ENCODE assay signal across 12 cellular contexts in genomic region chr20:50982372-50982771, GRCh38. TPM values are rescaled to one million over a fixed set of nuclear protein-coding genes. Genes with fewer than 3 reads are reported as not detected.
DNase-seq lines count a peak whose midpoint lies in the region; ATAC-seq and TF ChIP-seq lines count a peak whose summit lies in the region.
"Had no signal": no experiment of that assay in that cellular context is flagged by ENCODE, and none has a peak within 500 bp of the region (broad histone marks: within the 10 kb centered on the region; RNA-seq: fewer than 3 reads in every experiment).

No MANE protein-coding gene starts in this region.

- POLR2A ChIA-PET in HCT116 (lab: Charles Lee): no interaction called here

- H3K9ac ChIP-seq in HCT116 (ENCODE audit: low read length): no peak overlapping the region

- no peaks in the 10 kb centered on the region for H3K9me3 Mint-ChIP-seq in natural killer cell

- no peak for TF ChIP-seq CTCF in HCT116 (IDR thresholded peaks at IDR 0.05 in 2 of 3, conservative IDR thresholded peaks at IDR 0.05 in 1 of 3; ENCODE audit: borderline replicate concordance in 1 of 3, insufficient read depth in 1 of 3, low read depth in 2 of 3, low read length in 2 of 3)
- TF ChIP-seq CTCF in foreskin keratinocyte (conservative IDR thresholded peaks at IDR 0.05): no peak
- no peak for TF ChIP-seq CTCF in body of pancreas (IDR thresholded peaks at IDR 0.05)
- no peak for TF ChIP-seq CTCF in natural killer cell (IDR thresholded peaks at IDR 0.05)

- CTCF ChIA-PET in HCT116 (lab: Charles Lee): interaction anchor here (1.3 to 3.7 kb wide), 13 partner anchors 10 to 642 kb away, joined by 4 to 38 read pairs (median 6); partner anchors contain the start of genes ADNP, DPM1 and MOCS3

- H3K27ac ChIP-seq in HCT116 (ENCODE audit: low read depth, low read length) (no peak overlapping the region), foreskin keratinocyte (peak overlapping the region; percentile 78), body of pancreas (no peak overlapping the region)
- H3K27ac ChIP-seq: uterus had no signal

- WGBS in body of pancreas, 2 donors: 7 to 8% methylated on average over 1 to 4 of the region's 4 CpGs

- peaks cover 0 to 20% of the 10 kb centered on the region in 2 experiments; a peak in 2 of 4 replicates for H3K4me1 ChIP-seq in HCT116 (ENCODE audit: control insufficient read depth in 1 of 2, insufficient read depth in 2 of 2, low read length in 2 of 2)
- peaks cover 21% of the 10 kb centered on the region for H3K4me1 ChIP-seq in foreskin keratinocyte
- H3K4me1 ChIP-seq in body of pancreas: peaks cover under 1% of the 10 kb centered on the region
- H3K4me1 ChIP-seq: uterus had no signal

- no TSS peak for BruUV-seq in HCT116 (replicated peaks; lab: Mats Ljungman, UMichigan)

- H3K27ac Mint-ChIP-seq in natural killer cell: no peak overlapping the region

- no peak for TF ChIP-seq RAD21 in HCT116 (IDR thresholded peaks at IDR 0.05; ENCODE audit: low read depth)

- no peaks in the 10 kb centered on the region for H3K36me3 Mint-ChIP-seq in natural killer cell

- H4K20me1 ChIP-seq in HCT116 (ENCODE audit: insufficient read depth): no peaks in the 10 kb centered on the region

- peaks cover 0 to 6% of the 10 kb centered on the region in 2 donors for H3K4me1 Mint-ChIP-seq in natural killer cell

- DNase-seq in AG08395 (ENCODE audit: low spot score) (peak; percentile 82), HCT116 (ENCODE audit: low read depth, low spot score) (no peak), SK-MEL-5 (ENCODE audit: low read depth, low spot score) (peak; percentile 86), foreskin keratinocyte (peak; percentile 74 to 88), kidney glomerular epithelial cell (lab: John Stamatoyannopoulos, UW) (no peak), body of pancreas (no peak), natural killer cell (no peak)
- DNase-seq in central memory CD4-positive, alpha-beta T cell: no peak
- DNase-seq: stimulated activated CD4-positive, alpha-beta T cell treated with anti-CD3 and anti-CD28 coated beads, Interleukin-12 subunit alpha, Interleukin-12 subunit beta, amount 100 ng/mL, for 4 hours; T-helper 9 cell; uterus had no signal

- H3K4me3 Mint-ChIP-seq in natural killer cell: no peak overlapping the region

- H3K9me2 ChIP-seq in HCT116 (ENCODE audit: insufficient read depth): no peaks in the 10 kb centered on the region

- RAD21 ChIA-PET in HCT116 (lab: Charles Lee; ENCODE audit: low non-redundant PET in 1 of 2, low total read pairs in 2 of 2, uncharacterized antibody in 2 of 2, unreplicated experiment in 2 of 2): no interaction called here

- intact Hi-C loops in HCT116 (cut with micrococcal nuclease) (loop anchor here (10.0 kb wide), 1 partner anchor 612 kb away; no protein-coding TSS in a partner anchor), body of pancreas (cut with DNase I) (no loop called here), natural killer cell (cut with micrococcal nuclease) (loop anchor here (10.0 kb wide), 1 partner anchor 1102 kb away; no protein-coding TSS in a partner anchor)

- H3K36me3 ChIP-seq in HCT116 (ENCODE audit: control insufficient read depth in 1 of 2, insufficient read depth in 2 of 2, low read length in 2 of 2): no peaks in the 10 kb centered on the region
- H3K36me3 ChIP-seq in body of pancreas (replicated peaks in 1 of 2; ENCODE audit: insufficient read depth in 1 of 2, low read depth in 2 of 2): no peaks in the 10 kb centered on the region
- H3K36me3 ChIP-seq: uterus had no signal

- H2AFZ ChIP-seq in HCT116 (ENCODE audit: low read depth, low read length, poor library complexity, severe bottlenecking): no peak overlapping the region

- H3K27me3 Mint-ChIP-seq in natural killer cell (ENCODE audit: low read depth in 2 of 2): peaks cover 30 to 35% of the 10 kb centered on the region in 2 donors

- H3K27me3 ChIP-seq in HCT116 (ENCODE audit: insufficient read depth, low read length) (no peaks in the 10 kb centered on the region), foreskin keratinocyte (no peaks in the 10 kb centered on the region), body of pancreas (no peaks in the 10 kb centered on the region)
- H3K27me3 ChIP-seq: uterus had no signal

- H3K79me2 ChIP-seq in HCT116 (ENCODE audit: insufficient read depth, low read length): no peaks in the 10 kb centered on the region

- TF ChIP-seq POLR2A in HCT116 (IDR thresholded peaks at IDR 0.05; ENCODE audit: borderline replicate concordance, extremely low read depth, insufficient read depth, insufficient read length) (no peak), body of pancreas (IDR thresholded peaks at IDR 0.05) (no peak)

- H3K4me3 ChIP-seq in HCT116 (replicated peaks in 1 of 2; ENCODE audit: low read depth in 1 of 2, low read length in 2 of 2) (no peak overlapping the region), body of pancreas (no peak overlapping the region)
- H3K4me3 ChIP-seq: uterus had no signal

- H3K4me2 ChIP-seq in HCT116 (ENCODE audit: low read length): no peak overlapping the region

- ATAC-seq in HCT116 (peak; percentile 33), foreskin keratinocyte (peak; percentile 75), body of pancreas (no peak), natural killer cell (no peak)

- in situ Hi-C loops in SK-MEL-5 (cut with HindIII; ENCODE audit: low pct_unique_long_range_greater_than_20kb, low sequenced_read_pairs): loop anchor here (25.0 kb wide), 1 partner anchor 330 kb away; no protein-coding TSS in a partner anchor

- H3K9me3 ChIP-seq in HCT116 (ENCODE audit: control insufficient read depth in 1 of 2, insufficient read depth in 1 of 2, low read depth in 1 of 2, low read length in 2 of 2): no peaks in the 10 kb centered on the region
- no peaks in the 10 kb centered on the region for H3K9me3 ChIP-seq in body of pancreas
- H3K9me3 ChIP-seq: Caco-2, uterus had no signal

TF ChIP-seq in HCT116, 20 proteins besides CTCF, POLR2A, EP300 and RAD21 (continues in another document):
- TF ChIP-seq ATF3 (IDR thresholded peaks at IDR 0.05): no peak
- no peak for TF ChIP-seq ZNF274 (IDR thresholded peaks at IDR 0.05; ENCODE audit: low read depth, low read length)

RNA-seq across cellular contexts. Expression of gene MOCS3, which starts 23.8 kb away (rescaled TPM):
- 6.4 TPM for total RNA-seq in HCT116 (2021; ENCODE audit: unreplicated experiment)
- polyA plus RNA-seq in HCT116 (2012): 2.9 and 3.4 TPM in 2 replicates
- 11.7 and 13.9 TPM in 2 replicates for total RNA-seq in SK-MEL-5 (2014; rRNA removed; shearing (Covaris generic))
- 10.4 and 10.9 TPM in 2 replicates for polyA plus RNA-seq in SK-MEL-5 (2015; cell fraction: cytosol; rRNA removed)
- 4.4 and 4.6 TPM in 2 replicates for polyA plus RNA-seq in SK-MEL-5 (2015; cell fraction: nucleus; rRNA removed)
- 6.7 and 6.8 TPM in 2 replicates for total RNA-seq in foreskin keratinocyte
- polyA plus RNA-seq in foreskin keratinocyte: 3.8 and 4.2 TPM in 2 replicates
- total RNA-seq in body of pancreas: 1 to 10 TPM; 2.9 to 3.0 TPM
- 1 to 10 TPM; 2.2 to 2.5 (median 2.3) TPM for total RNA-seq in natural killer cell

RNA-seq across cellular contexts. Expression of gene DPM1, which starts 24.0 kb away (rescaled TPM):
- total RNA-seq in HCT116 (2021; ENCODE audit: unreplicated experiment) (65.5 TPM), foreskin keratinocyte (74.5 and 78.3 TPM in 2 replicates), body of pancreas (10 to 100 TPM; 18.1 to 32.7 TPM), natural killer cell (10 to 100 TPM; 21.2 to 26.1 (median 25.6) TPM)
- polyA plus RNA-seq in HCT116 (2012): 34.6 and 52.8 TPM in 2 replicates
- 109 and 126 TPM in 2 replicates for total RNA-seq in SK-MEL-5 (2014; rRNA removed; shearing (Covaris generic))
- polyA plus RNA-seq in SK-MEL-5 (2015; cell fraction: cytosol; rRNA removed): 73.2 and 76.4 TPM in 2 replicates
- polyA plus RNA-seq in SK-MEL-5 (2015; cell fraction: nucleus; rRNA removed): 62.8 and 78.5 TPM in 2 replicates
- 76.7 and 84.2 TPM in 2 replicates for polyA plus RNA-seq in foreskin keratinocyte

RNA-seq across cellular contexts. Expression of gene KCNG1, which starts 40.5 kb away (rescaled TPM):
- total RNA-seq in HCT116 (2021; ENCODE audit: unreplicated experiment) (54.6 TPM), foreskin keratinocyte (12.8 and 28.2 TPM in 2 replicates), body of pancreas (1 to 10 TPM; 4.9 to 6.2 TPM), natural killer cell (not detected)
- 80.8 and 83.2 TPM in 2 replicates for polyA plus RNA-seq in HCT116 (2012)
- 22.3 and 22.9 TPM in 2 replicates for total RNA-seq in SK-MEL-5 (2014; rRNA removed; shearing (Covaris generic))
- polyA plus RNA-seq in SK-MEL-5 (2015; cell fraction: cytosol; rRNA removed): 60.1 and 62.1 TPM in 2 replicates
- 42.1 and 68.5 TPM in 2 replicates for polyA plus RNA-seq in SK-MEL-5 (2015; cell fraction: nucleus; rRNA removed)
- 10.5 and 22.9 TPM in 2 replicates for polyA plus RNA-seq in foreskin keratinocyte

RNA-seq across cellular contexts. Expression of gene ADNP, which starts 51.1 kb away (rescaled TPM):
- total RNA-seq in HCT116 (2021; ENCODE audit: unreplicated experiment): 85.9 TPM
- 34.3 and 46.9 TPM in 2 replicates for polyA plus RNA-seq in HCT116 (2012)
- total RNA-seq in SK-MEL-5 (2014; rRNA removed; shearing (Covaris generic)): 26.9 and 28.8 TPM in 2 replicates
- polyA plus RNA-seq in SK-MEL-5 (2015; cell fraction: cytosol; rRNA removed): 40.4 and 60.5 TPM in 2 replicates
- polyA plus RNA-seq in SK-MEL-5 (2015; cell fraction: nucleus; rRNA removed): 40.7 and 51.0 TPM in 2 replicates
- 49.1 and 50.0 TPM in 2 replicates for total RNA-seq in foreskin keratinocyte
- 17.3 and 21.5 TPM in 2 replicates for polyA plus RNA-seq in foreskin keratinocyte
- total RNA-seq in body of pancreas: 10 to 100 TPM; 28.0 to 28.7 TPM
- 10 to 100 TPM; 56.8 to 75.8 (median 66.8) TPM for total RNA-seq in natural killer cell

Comparison
In these comparisons a context has a peak if more than half of its experiments do, and no peak if none do; other contexts are left out.
1. DNase-seq: peak in AG08395 (single experiment), SK-MEL-5 (single experiment) and foreskin keratinocyte (2 of 2); none in HCT116 (single experiment), kidney glomerular epithelial cell (single experiment), body of pancreas (0 of 4), central memory CD4-positive, alpha-beta T cell (single experiment) and natural killer cell (single experiment).
2. ATAC-seq: peak in HCT116 (single experiment) and foreskin keratinocyte (single experiment); none in body of pancreas (single experiment) and natural killer cell (0 of 3).
3. RNA of gene KCNG1, which starts 40.5 kb away (total RNA-seq): 54.6 TPM in HCT116 (single experiment), 22.3 to 22.9 TPM in SK-MEL-5, 12.8 to 28.2 TPM in foreskin keratinocyte and 4.9 to 6.2 TPM in body of pancreas; not detected in natural killer cell; every median in the first group is over 4 times any median in the second.